In genomic region chr10:5893321-5893720, GRCh38 we compare ENCODE assay signal across 18 cellular contexts. TPM values are rescaled to one million over a fixed set of nuclear protein-coding genes. Genes with fewer than 3 reads are reported as not detected.
DNase-seq lines count a peak whose midpoint lies in the region; ATAC-seq and TF ChIP-seq lines count a peak whose summit lies in the region.
"Had no signal": no experiment of that assay in that cellular context is flagged by ENCODE, and none has a peak within 500 bp of the region (broad histone marks: within the 10 kb centered on the region; RNA-seq: fewer than 3 reads in every experiment).

No MANE protein-coding gene starts in this region.

- intact Hi-C loops in cardiac septum (cut with DNase I) = loop anchor here (5.0 kb wide), 1 partner anchor 509 kb away; no protein-coding TSS in a partner anchor
- intact Hi-C loops in naive thymus-derived CD4-positive, alpha-beta T cell (cut with micrococcal nuclease) = loop anchor here (5.0 to 10.0 kb wide), 3 partner anchors 194 to 1069 kb away; partner anchors contain the start of genes AKR1E2 (in 1 of the 2) and RBM17 (in 1 of the 2)

- peaks cover 5% of the 10 kb centered on the region for H3K36me3 ChIP-seq in right atrium auricular region
- peaks cover 0 to 12% (median 0%) of the 10 kb centered on the region in 3 experiments for H3K36me3 ChIP-seq in naive thymus-derived CD4-positive, alpha-beta T cell (ENCODE audit: control insufficient read depth in 2 of 3, insufficient read depth in 3 of 3, low read length in 3 of 3)

- H3K27ac Mint-ChIP-seq in WTC11 (peak overlapping the region; percentile 66; the same call in 1 of the 2 replicates), type B pancreatic cell (no peak overlapping the region), progenitor cell of endocrine pancreas (no peak overlapping the region)
- peak overlapping the region in 6 of 9 donors; percentile 7 to 98 (median 74) for H3K27ac Mint-ChIP-seq in naive thymus-derived CD4-positive, alpha-beta T cell

- CTCF ChIA-PET in WTC11 (lab: Charles Lee) = no interaction called here
- CTCF ChIA-PET in naive thymus-derived CD4-positive, alpha-beta T cell (lab: Charles Lee) = no interaction called here

- no peak overlapping the region for H3K4me3 ChIP-seq in right atrium auricular region
- H3K4me3 ChIP-seq in naive thymus-derived CD4-positive, alpha-beta T cell (ENCODE audit: low read length) = no peak overlapping the region
- H3K4me3 ChIP-seq: GM23248 had no signal

- peaks cover 0 to 5% of the 10 kb centered on the region in 2 donors for H3K9me3 ChIP-seq in right atrium auricular region
- H3K9me3 ChIP-seq in naive thymus-derived CD4-positive, alpha-beta T cell (ENCODE audit: control insufficient read depth in 2 of 3, low read length in 3 of 3) = peaks cover 0 to 5% (median 0%) of the 10 kb centered on the region in 3 experiments

- peaks cover 0 to 74% of the 10 kb centered on the region in 2 donors for H3K4me1 ChIP-seq in right atrium auricular region
- peaks cover 12 to 28% of the 10 kb centered on the region in 2 donors for H3K4me1 ChIP-seq in naive thymus-derived CD4-positive, alpha-beta T cell (ENCODE audit: control insufficient read depth in 2 of 2, insufficient read depth in 2 of 2, low read length in 2 of 2)

- H3K27me3 Mint-ChIP-seq in WTC11 (ENCODE audit: low read depth) (no peaks in the 10 kb centered on the region), type B pancreatic cell (no peaks in the 10 kb centered on the region), progenitor cell of endocrine pancreas (no peaks in the 10 kb centered on the region)
- H3K27me3 Mint-ChIP-seq in naive thymus-derived CD4-positive, alpha-beta T cell = no peaks in the 10 kb centered on the region
- H3K27me3 Mint-ChIP-seq: CD4-positive, alpha-beta memory T cell had no signal

- DNase-seq in right atrium auricular region (ENCODE audit: low spot score) (no peak), cardiac septum (ENCODE audit: low spot score) (no peak), WTC11 (ENCODE audit: low spot score) (no peak), type B pancreatic cell (ENCODE audit: extremely low spot score, unreplicated experiment) (no peak), progenitor cell of endocrine pancreas (ENCODE audit: low spot score, unreplicated experiment) (no peak), kidney glomerular epithelial cell (lab: John Stamatoyannopoulos, UW) (no peak)
- DNase-seq in naive thymus-derived CD4-positive, alpha-beta T cell = no peak
- DNase-seq: AML-193; CD4-positive, alpha-beta memory T cell; GF-D8; GM23248; IMR-90; MV-4-11; NCI-H1436 treated with DMSO at 0.1 percent for 48 hours; NCI-H2081; NCI-H524 treated with DMSO at 0.1 percent for 48 hours; RPMI8226 had no signal

- H3K9me3 Mint-ChIP-seq in WTC11 = peaks cover 8% of the 10 kb centered on the region; the same call in 1 of the 2 replicates
- H3K9me3 Mint-ChIP-seq in naive thymus-derived CD4-positive, alpha-beta T cell = peaks cover 0 to 9% (median 0%) of the 10 kb centered on the region in 11 donors
- H3K9me3 Mint-ChIP-seq in type B pancreatic cell = peaks cover 5% of the 10 kb centered on the region
- H3K9me3 Mint-ChIP-seq in progenitor cell of endocrine pancreas (ENCODE audit: low read depth) = peaks cover 7% of the 10 kb centered on the region

- ATAC-seq in WTC11 (no peak), GM21390 (IDR thresholded peaks at IDR 0.05; ENCODE audit: unreplicated experiment) (no peak)
- ATAC-seq in naive thymus-derived CD4-positive, alpha-beta T cell = no peak

- peaks cover 23% of the 10 kb centered on the region for H3K4me1 Mint-ChIP-seq in WTC11
- H3K4me1 Mint-ChIP-seq in naive thymus-derived CD4-positive, alpha-beta T cell = peaks cover 60 to 79% (median 71%) of the 10 kb centered on the region in 7 donors
- H3K4me1 Mint-ChIP-seq in type B pancreatic cell (ENCODE audit: unreplicated experiment) = peaks cover 31% of the 10 kb centered on the region
- peaks cover 27% of the 10 kb centered on the region for H3K4me1 Mint-ChIP-seq in progenitor cell of endocrine pancreas (ENCODE audit: low read depth)

- H3K36me3 Mint-ChIP-seq in WTC11 (peaks cover 34% of the 10 kb centered on the region), type B pancreatic cell (peaks cover 38% of the 10 kb centered on the region), progenitor cell of endocrine pancreas (ENCODE audit: insufficient read depth) (peaks cover 26% of the 10 kb centered on the region)
- H3K36me3 Mint-ChIP-seq in naive thymus-derived CD4-positive, alpha-beta T cell = peaks cover 9 to 39% (median 27%) of the 10 kb centered on the region in 5 donors

- POLR2A ChIA-PET in WTC11 (lab: Charles Lee) = no interaction called here
- POLR2A ChIA-PET in naive thymus-derived CD4-positive, alpha-beta T cell (lab: Charles Lee) = interaction anchor here (0.7 kb wide), 1 partner anchor 81 kb away, joined by 3 read pairs; no protein-coding TSS in a partner anchor

- H3K4me3 Mint-ChIP-seq in WTC11 (no peak overlapping the region), type B pancreatic cell (peak overlapping the region; percentile 5), progenitor cell of endocrine pancreas (ENCODE audit: low read depth) (no peak overlapping the region)
- peak overlapping the region in 8 of 10 donors; percentile 1 to 49 (median 11) for H3K4me3 Mint-ChIP-seq in naive thymus-derived CD4-positive, alpha-beta T cell

- TF ChIP-seq CTCF in right atrium auricular region (IDR thresholded peaks at IDR 0.05) (no peak), WTC11 (IDR thresholded peaks at IDR 0.05) (no peak), type B pancreatic cell (conservative IDR thresholded peaks at IDR 0.05) (no peak), progenitor cell of endocrine pancreas (IDR thresholded peaks at IDR 0.05; ENCODE audit: unreplicated experiment) (no peak)

- H3K27me3 ChIP-seq in right atrium auricular region = no peaks in the 10 kb centered on the region
- H3K27me3 ChIP-seq in naive thymus-derived CD4-positive, alpha-beta T cell (ENCODE audit: control insufficient read depth in 2 of 2, insufficient read depth in 2 of 2, low read length in 2 of 2) = no peaks in the 10 kb centered on the region

- peak overlapping the region; percentile 57 to 87 for H3K27ac ChIP-seq in right atrium auricular region
- no peak overlapping the region for H3K27ac ChIP-seq in naive thymus-derived CD4-positive, alpha-beta T cell (ENCODE audit: low read depth, low read length)

TF ChIP-seq in WTC11, 78 proteins besides CTCF, POLR2A, EP300 and RAD21 (continues in another document):
- TF ChIP-seq ZNF281 (CRISPR knock-in tag; IDR thresholded peaks at IDR 0.05) = no peak
- no peak for TF ChIP-seq ATF3 (CRISPR knock-in tag; conservative IDR thresholded peaks at IDR 0.05)
- no peak for TF ChIP-seq MXD4 (CRISPR knock-in tag; IDR thresholded peaks at IDR 0.05; ENCODE audit: borderline replicate concordance)
- no peak for TF ChIP-seq CREM (CRISPR knock-in tag; IDR thresholded peaks at IDR 0.05)

RNA-seq across cellular contexts. Expression of gene FBH1, which starts 3.3 kb away (rescaled TPM):
- 10 to 100 TPM; 68.7 to 93.4 TPM for total RNA-seq in right atrium auricular region
- total RNA-seq in cardiac septum = 73.8 TPM
- 62.8 to 66.8 TPM (median 63.7 TPM) in 3 replicates for total RNA-seq in WTC11 (2021)
- 100 to 1,000 TPM in 2 of 5 experiments, 10 to 100 TPM in 3; 64.8 to 105 (median 78.6) TPM for total RNA-seq in naive thymus-derived CD4-positive, alpha-beta T cell
- polyA plus RNA-seq in naive thymus-derived CD4-positive, alpha-beta T cell = 10 to 100 TPM; 59.9 to 96.4 TPM
- total RNA-seq in type B pancreatic cell (ENCODE audit: low replicate concordance) = 73.0 TPM in 2 replicates
- total RNA-seq in progenitor cell of endocrine pancreas = 85.5 and 87.4 TPM in 2 replicates

RNA-seq across cellular contexts. Expression of gene ANKRD16, which starts 3.6 kb away (rescaled TPM):
- total RNA-seq in right atrium auricular region = 1 to 10 TPM; 1.9 to 3.5 TPM
- total RNA-seq in cardiac septum = 3.9 TPM
- total RNA-seq in WTC11 (2021) = 12.2 to 13.6 TPM (median 12.6 TPM) in 3 replicates
- total RNA-seq in naive thymus-derived CD4-positive, alpha-beta T cell = 1 to 10 TPM; 4.6 to 9.8 (median 7.2) TPM
- 1 to 10 TPM; 6.2 to 7.0 TPM for polyA plus RNA-seq in naive thymus-derived CD4-positive, alpha-beta T cell
- 6.7 and 15.3 TPM in 2 replicates for total RNA-seq in type B pancreatic cell (ENCODE audit: low replicate concordance)
- 16.8 and 18.0 TPM in 2 replicates for total RNA-seq in progenitor cell of endocrine pancreas

Comparison
In these comparisons a context has a peak if more than half of its experiments do, and no peak if none do; other contexts are left out.
1. H3K27ac Mint-ChIP-seq: peak in WTC11 (single experiment) and naive thymus-derived CD4-positive, alpha-beta T cell (6 of 9); none in type B pancreatic cell (single experiment) and progenitor cell of endocrine pancreas (single experiment).
2. H3K4me3 Mint-ChIP-seq: peak in naive thymus-derived CD4-positive, alpha-beta T cell (8 of 10) and type B pancreatic cell (single experiment); none in WTC11 (single experiment) and progenitor cell of endocrine pancreas (single experiment).